1 cellular context compared by ENCODE assay signal in the genomic region with DNA sequence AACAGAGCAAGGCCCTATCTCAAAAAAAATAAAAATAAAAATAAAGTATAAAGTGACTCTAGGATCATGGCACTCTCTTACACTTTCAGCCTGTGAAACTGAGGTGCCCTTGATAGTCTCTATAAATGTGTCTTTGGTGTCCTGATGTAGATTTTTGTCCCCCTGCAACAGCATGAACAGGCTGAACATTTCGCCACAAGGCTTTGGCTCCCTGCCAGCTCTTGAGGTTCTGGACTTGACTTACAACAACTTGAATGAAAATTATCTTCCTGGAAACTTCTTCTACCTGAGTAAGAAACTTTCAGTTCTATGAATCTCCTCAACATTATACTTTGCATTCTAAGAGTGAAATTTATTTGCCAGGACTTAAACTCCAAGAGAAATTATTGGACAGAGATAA.
TF ChIP-seq lines count a peak whose summit lies in the region.

No MANE protein-coding gene starts in this region.

TF ChIP-seq in K562, 482 proteins besides CTCF, POLR2A, EP300 and RAD21 (continued from another document):
- TF ChIP-seq E2F8 (IDR thresholded peaks at IDR 0.05; ENCODE audit: low read depth, partially characterized antibody): no peak
